28 cellular contexts compared by ENCODE assay signal in genomic region chr4:102151696-102152095, GRCh38.
"Had no signal": no experiment of that assay in that cellular context is flagged by ENCODE, and none has a peak within 500 bp of the region (broad histone marks: within the 10 kb centered on the region; RNA-seq: fewer than 3 reads in every experiment).

No MANE protein-coding gene starts in this region.

- H3K27ac Mint-ChIP-seq: activated CD4-positive, alpha-beta memory T cell treated with anti-CD3 and anti-CD28 coated beads, Interleukin-2, amount 10 ng/mL, durations not matched to agents 7 days and 5 days; activated CD4-positive, alpha-beta T cell treated with anti-CD3 and anti-CD28 coated beads, Interleukin-2, amount 10 ng/mL, durations not matched to agents 7 days and 5 days; activated naive CD8-positive, alpha-beta T cell; activated T-cell treated with anti-CD3 and anti-CD28 coated beads, Interleukin-2, amount 50 U/mL, for 24 hours; activated T-cell treated with anti-CD3 and anti-CD28 coated beads, Interleukin-2, amount 50 U/mL, for 72 hours; activated T-helper 17 cell treated with anti-CD3 and anti-CD28 coated beads, Interleukin-2, amount 50 U/mL, for 72 hours; dendritic cell treated with granulocyte-macrophage colony-stimulating factor and Interleukin-4, amounts not matched to agents 40 ng/mL and 50 ng/mL, for 4 days; endodermal cell had no signal

- H3K27me3 ChIP-seq: brain microvascular endothelial cell, dorsolateral prefrontal cortex had no signal

- H3K4me3 ChIP-seq: coronary artery, dorsolateral prefrontal cortex had no signal

- H3K4me3 Mint-ChIP-seq: activated CD4-positive, alpha-beta memory T cell treated with anti-CD3 and anti-CD28 coated beads, Interleukin-2, amount 10 ng/mL, durations not matched to agents 7 days and 5 days; activated CD4-positive, alpha-beta T cell treated with anti-CD3 and anti-CD28 coated beads, Interleukin-2, amount 10 ng/mL, durations not matched to agents 7 days and 5 days; activated naive CD8-positive, alpha-beta T cell; activated T-cell treated with anti-CD3 and anti-CD28 coated beads, Interleukin-2, amount 50 U/mL, for 24 hours; activated T-cell treated with anti-CD3 and anti-CD28 coated beads, Interleukin-2, amount 50 U/mL, for 72 hours; activated T-helper 17 cell treated with anti-CD3 and anti-CD28 coated beads, Interleukin-2, amount 50 U/mL, for 72 hours; central memory CD8-positive, alpha-beta T cell; dendritic cell treated with granulocyte-macrophage colony-stimulating factor and Interleukin-4, amounts not matched to agents 40 ng/mL and 50 ng/mL, for 4 days; endodermal cell had no signal

- H3K27me3 Mint-ChIP-seq: activated CD4-positive, alpha-beta memory T cell treated with anti-CD3 and anti-CD28 coated beads, Interleukin-2, amount 10 ng/mL, durations not matched to agents 7 days and 5 days; activated CD4-positive, alpha-beta T cell treated with anti-CD3 and anti-CD28 coated beads, Interleukin-2, amount 10 ng/mL, durations not matched to agents 7 days and 5 days; activated naive CD8-positive, alpha-beta T cell; activated T-cell treated with anti-CD3 and anti-CD28 coated beads, Interleukin-2, amount 50 U/mL, for 24 hours; activated T-helper 17 cell treated with anti-CD3 and anti-CD28 coated beads, Interleukin-2, amount 50 U/mL, for 72 hours; dendritic cell treated with granulocyte-macrophage colony-stimulating factor and Interleukin-4, amounts not matched to agents 40 ng/mL and 50 ng/mL, for 4 days had no signal

- H3K36me3 ChIP-seq: brain microvascular endothelial cell had no signal

- H3K36me3 Mint-ChIP-seq: activated naive CD8-positive, alpha-beta T cell had no signal

- ATAC-seq: activated T-cell treated with anti-CD3 and anti-CD28 coated beads, Interleukin-2, amount 50 U/mL, for 72 hours; activated T-helper 17 cell treated with anti-CD3 and anti-CD28 coated beads, Interleukin-2, amount 50 U/mL, for 72 hours; esophagus mucosa had no signal

- H3K27ac ChIP-seq: brain microvascular endothelial cell, coronary artery, dorsolateral prefrontal cortex had no signal

- DNase-seq: activated CD4-positive, alpha-beta memory T cell treated with anti-CD3 and anti-CD28 coated beads, Interleukin-2, amount 10 ng/mL, durations not matched to agents 7 days and 5 days; activated CD4-positive, alpha-beta T cell treated with anti-CD3 and anti-CD28 coated beads for 1 hour; activated CD4-positive, alpha-beta T cell treated with anti-CD3 and anti-CD28 coated beads for 4 hours; activated CD4-positive, alpha-beta T cell treated with anti-CD3 and anti-CD28 coated beads, Interleukin-2, amount 10 ng/mL, durations not matched to agents 7 days and 5 days; activated CD4-positive, alpha-beta T cell treated with anti-CD3 and anti-CD28 coated beads, Interleukin-2, amount 50 U/mL, for 4 hours; activated CD4-positive, CD25-positive, alpha-beta regulatory T cell; activated CD8-positive, alpha-beta memory T cell treated with anti-CD3 and anti-CD28 coated beads, Interleukin-2, amount 50 U/mL, for 48 hours; activated effector memory CD4-positive, alpha-beta T cell treated with Interleukin-2 at 50 U/mL for 16 hours; activated gamma-delta T cell treated with Interleukin-2 at 50 U/mL for 16 hours; activated naive CD4-positive, alpha-beta T cell treated with anti-CD3 and anti-CD28 coated beads, Interleukin-2, amount 50 U/mL, for 16 hours; activated naive CD4-positive, alpha-beta T cell treated with Interleukin-2 at 50 U/mL for 16 hours; activated T-cell treated with anti-CD3 and anti-CD28 coated beads for 4 hours; activated T-cell treated with anti-CD3 and anti-CD28 coated beads, Interleukin-2, amount 50 U/mL, for 24 hours; activated T-cell treated with anti-CD3 and anti-CD28 coated beads, Interleukin-2, amount 50 U/mL, for 72 hours; amniotic stem cell; anterior cingulate cortex; brain microvascular endothelial cell; dorsolateral prefrontal cortex; effector memory CD4-positive, alpha-beta T cell; endodermal cell; foreskin fibroblast; T-helper 2 cell had no signal

- H3K4me1 Mint-ChIP-seq: activated CD4-positive, alpha-beta memory T cell treated with anti-CD3 and anti-CD28 coated beads, Interleukin-2, amount 10 ng/mL, durations not matched to agents 7 days and 5 days; activated CD4-positive, alpha-beta T cell treated with anti-CD3 and anti-CD28 coated beads, Interleukin-2, amount 10 ng/mL, durations not matched to agents 7 days and 5 days; activated T-helper 17 cell treated with anti-CD3 and anti-CD28 coated beads, Interleukin-2, amount 50 U/mL, for 72 hours; central memory CD8-positive, alpha-beta T cell had no signal

- H3K9me3 Mint-ChIP-seq: activated CD4-positive, alpha-beta memory T cell treated with anti-CD3 and anti-CD28 coated beads, Interleukin-2, amount 10 ng/mL, durations not matched to agents 7 days and 5 days; activated CD4-positive, alpha-beta T cell treated with anti-CD3 and anti-CD28 coated beads, Interleukin-2, amount 10 ng/mL, durations not matched to agents 7 days and 5 days; activated T-cell treated with anti-CD3 and anti-CD28 coated beads, Interleukin-2, amount 50 U/mL, for 24 hours; activated T-cell treated with anti-CD3 and anti-CD28 coated beads, Interleukin-2, amount 50 U/mL, for 72 hours; activated T-helper 17 cell treated with anti-CD3 and anti-CD28 coated beads, Interleukin-2, amount 50 U/mL, for 72 hours; central memory CD8-positive, alpha-beta T cell; dendritic cell treated with granulocyte-macrophage colony-stimulating factor and Interleukin-4, amounts not matched to agents 40 ng/mL and 50 ng/mL, for 4 days; endodermal cell had no signal
